ENCODE assay signal across 18 cellular contexts in the genomic region with DNA sequence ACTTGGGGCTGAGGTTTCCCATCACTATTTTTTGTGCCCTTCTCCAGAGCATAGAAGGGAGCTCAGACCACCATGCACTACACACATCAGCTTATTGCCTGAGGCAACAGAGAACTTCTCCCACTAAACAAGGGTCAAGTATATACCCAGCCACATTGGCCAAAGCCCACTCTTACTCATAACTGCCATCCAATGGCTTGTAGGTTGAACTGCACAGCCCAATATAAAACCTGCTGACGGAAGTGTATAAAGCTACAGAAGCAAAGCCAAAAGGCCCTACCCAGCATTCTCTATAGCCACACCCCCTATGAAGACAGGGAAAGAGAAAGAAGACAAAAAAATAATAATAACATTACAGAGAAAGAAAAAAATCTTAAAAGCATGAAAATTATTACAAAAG.
"Had no signal": no experiment of that assay in that cellular context is flagged by ENCODE, and none has a peak within 500 bp of the region (broad histone marks: within the 10 kb centered on the region; RNA-seq: fewer than 3 reads in every experiment).

No MANE protein-coding gene starts in this region.

- H3K4me3 Mint-ChIP-seq: activated CD4-positive, alpha-beta memory T cell treated with anti-CD3 and anti-CD28 coated beads, Interleukin-2, amount 10 ng/mL, durations not matched to agents 7 days and 5 days; activated CD4-positive, alpha-beta T cell treated with anti-CD3 and anti-CD28 coated beads, Interleukin-2, amount 10 ng/mL, durations not matched to agents 24 days and 14 days; activated naive CD4-positive, alpha-beta T cell treated with anti-CD3 and anti-CD28 coated beads, Interleukin-2, amount 10 ng/mL, durations not matched to agents 7 days and 5 days; activated naive CD8-positive, alpha-beta T cell treated with anti-CD3 and anti-CD28 coated beads, Interleukin-2, amount 50 U/mL, for 24 hours; activated T-cell treated with anti-CD3 and anti-CD28 coated beads, Interleukin-2, amount 50 U/mL, for 72 hours; mesothelial cell of epicardium; natural killer cell had no signal

- H3K4me1 ChIP-seq: body of pancreas, left lung, upper lobe of left lung had no signal

- H3K27ac Mint-ChIP-seq: activated CD4-positive, alpha-beta memory T cell treated with anti-CD3 and anti-CD28 coated beads, Interleukin-2, amount 10 ng/mL, durations not matched to agents 7 days and 5 days; activated CD4-positive, alpha-beta T cell treated with anti-CD3 and anti-CD28 coated beads, Interleukin-2, amount 10 ng/mL, durations not matched to agents 24 days and 14 days; activated naive CD4-positive, alpha-beta T cell treated with anti-CD3 and anti-CD28 coated beads, Interleukin-2, amount 10 ng/mL, durations not matched to agents 7 days and 5 days; activated naive CD8-positive, alpha-beta T cell treated with anti-CD3 and anti-CD28 coated beads, Interleukin-2, amount 50 U/mL, for 24 hours; mesothelial cell of epicardium; natural killer cell; progenitor cell of endocrine pancreas had no signal

- H3K4me3 ChIP-seq: body of pancreas, left lung, upper lobe of left lung had no signal

- H3K9me3 ChIP-seq: body of pancreas, upper lobe of left lung had no signal

- H3K27me3 Mint-ChIP-seq: activated CD4-positive, alpha-beta memory T cell treated with anti-CD3 and anti-CD28 coated beads, Interleukin-2, amount 10 ng/mL, durations not matched to agents 7 days and 5 days; activated CD4-positive, alpha-beta T cell treated with anti-CD3 and anti-CD28 coated beads, Interleukin-2, amount 10 ng/mL, durations not matched to agents 24 days and 14 days; activated naive CD4-positive, alpha-beta T cell treated with anti-CD3 and anti-CD28 coated beads, Interleukin-2, amount 10 ng/mL, durations not matched to agents 7 days and 5 days; activated naive CD8-positive, alpha-beta T cell treated with anti-CD3 and anti-CD28 coated beads, Interleukin-2, amount 50 U/mL, for 24 hours; progenitor cell of endocrine pancreas had no signal

- H3K27me3 ChIP-seq: body of pancreas, left lung, upper lobe of left lung had no signal

- DNase-seq: activated CD4-positive, alpha-beta memory T cell treated with anti-CD3 and anti-CD28 coated beads, Interleukin-2, amount 10 ng/mL, durations not matched to agents 7 days and 5 days; activated CD4-positive, alpha-beta T cell treated with anti-CD3 and anti-CD28 coated beads, Interleukin-2, amount 10 ng/mL, durations not matched to agents 24 days and 14 days; activated effector memory CD4-positive, alpha-beta T cell treated with Interleukin-2 at 50 U/mL for 16 hours; activated naive CD4-positive, alpha-beta T cell treated with anti-CD3 and anti-CD28 coated beads, Interleukin-2, amount 10 ng/mL, durations not matched to agents 7 days and 5 days; activated naive CD8-positive, alpha-beta T cell treated with anti-CD3 and anti-CD28 coated beads, Interleukin-2, amount 50 U/mL, for 24 hours; activated T-cell treated with anti-CD3 and anti-CD28 coated beads, Interleukin-2, amount 50 U/mL, for 72 hours; body of pancreas; erythroblast; foreskin fibroblast; kidney; natural killer cell; stimulated activated CD4-positive, alpha-beta T cell treated with anti-CD3 and anti-CD28 coated beads, Interleukin-4, amount 100 ng/mL, for 24 hours; stimulated activated naive CD4-positive, alpha-beta T cell treated with Interleukin-2 at 50 U/mL for 16 hours; upper lobe of left lung had no signal

- H3K4me1 Mint-ChIP-seq: activated CD4-positive, alpha-beta memory T cell treated with anti-CD3 and anti-CD28 coated beads, Interleukin-2, amount 10 ng/mL, durations not matched to agents 7 days and 5 days; activated CD4-positive, alpha-beta T cell treated with anti-CD3 and anti-CD28 coated beads, Interleukin-2, amount 10 ng/mL, durations not matched to agents 24 days and 14 days; activated naive CD4-positive, alpha-beta T cell treated with anti-CD3 and anti-CD28 coated beads, Interleukin-2, amount 10 ng/mL, durations not matched to agents 7 days and 5 days; activated naive CD8-positive, alpha-beta T cell treated with anti-CD3 and anti-CD28 coated beads, Interleukin-2, amount 50 U/mL, for 24 hours; mesothelial cell of epicardium had no signal

- ATAC-seq: activated CD4-positive, CD25-positive, alpha-beta regulatory T cell treated with anti-CD3 and anti-CD28 coated beads, Interleukin-2, amount 50 U/mL, for 24 hours; activated T-cell treated with anti-CD3 and anti-CD28 coated beads, Interleukin-2, amount 50 U/mL, for 72 hours; body of pancreas; left lung; natural killer cell had no signal

- H3K27ac ChIP-seq: body of pancreas, left lung, upper lobe of left lung had no signal
